ENCODE assay signal across 19 cellular contexts in the genomic region with DNA sequence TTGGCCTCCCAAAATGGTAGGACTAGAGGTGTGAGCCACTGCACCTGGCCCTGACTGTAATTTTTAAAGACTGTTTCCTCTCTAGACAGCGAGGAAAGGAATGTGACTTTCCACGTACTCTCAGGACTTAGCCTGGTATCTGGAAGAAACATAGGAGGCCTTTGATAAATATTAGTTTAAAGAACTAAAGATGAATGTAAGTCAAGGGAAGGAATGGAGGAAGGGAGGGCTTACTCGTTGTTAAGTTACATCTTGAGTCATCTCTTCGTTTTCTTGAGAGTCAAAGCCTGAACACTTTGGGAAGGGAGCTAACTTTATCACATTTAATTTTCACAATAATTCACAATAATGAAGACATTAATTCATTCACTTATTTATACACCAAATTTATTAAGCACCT. TPM values are rescaled to one million over a fixed set of nuclear protein-coding genes. Genes with fewer than 3 reads are reported as not detected.
A peak's percentile ranks its signal among the peaks of the same experiment; 100 is the strongest.
DNase-seq lines count a peak whose midpoint lies in the region; ATAC-seq, FAIRE-seq and TF ChIP-seq lines count a peak whose summit lies in the region.
"Had no signal": no experiment of that assay in that cellular context is flagged by ENCODE, and none has a peak within 500 bp of the region (broad histone marks: within the 10 kb centered on the region; RNA-seq: fewer than 3 reads in every experiment).

No MANE protein-coding gene starts in this region.

- H3K27ac Mint-ChIP-seq in MCF 10A (ENCODE audit: low read depth, unreplicated experiment) (peak overlapping the region; percentile 3), natural killer cell (no peak overlapping the region)
- H3K27ac Mint-ChIP-seq: CD14-positive monocyte; CD8-positive, alpha-beta T cell had no signal

- H3K27ac ChIP-seq in mammary epithelial cell (ENCODE audit: insufficient read depth, low read depth, low read length), result no peak overlapping the region
- H3K27ac ChIP-seq in mesenchymal stem cell (ENCODE audit: low read length, poor library complexity, severe bottlenecking), result no peak overlapping the region
- peak overlapping the region in 3 of 4 donors; percentile 31 to 43 (median 36) for H3K27ac ChIP-seq in transverse colon
- H3K27ac ChIP-seq: 22Rv1, GM23248, HL-60 had no signal

- no peak overlapping the region for H3K18ac ChIP-seq in mesenchymal stem cell (ENCODE audit: low read depth in 1 of 2, low read length in 2 of 2)

- H2AFZ ChIP-seq in mammary epithelial cell (ENCODE audit: low read depth, low read length) (no peak overlapping the region), mesenchymal stem cell (ENCODE audit: low read depth, low read length) (no peak overlapping the region)
- H2AFZ ChIP-seq: GM23248 had no signal

- TF ChIP-seq EP300 in transverse colon (IDR thresholded peaks at IDR 0.05; ENCODE audit: low read depth), result no peak

- H2BK15ac ChIP-seq in mesenchymal stem cell (ENCODE audit: low read depth, poor library complexity, severe bottlenecking), result no peak overlapping the region

- H3K9ac ChIP-seq in mammary epithelial cell (ENCODE audit: insufficient read depth, low read length) (no peak overlapping the region), mesenchymal stem cell (ENCODE audit: low read length) (no peak overlapping the region)
- H3K9ac ChIP-seq: GM23248 had no signal

- dilution Hi-C loops in mammary epithelial cell (cut with HindIII; ENCODE audit: low sequenced_read_pairs), result no loop called here

- POLR2A ChIA-PET in MCF 10A (lab: Yijun Ruan, JAX), result no interaction called here

- H3K36me3 ChIP-seq in mammary epithelial cell (ENCODE audit: insufficient read depth, low read length) (no peaks in the 10 kb centered on the region), mesenchymal stem cell (ENCODE audit: control insufficient read depth in 1 of 2, insufficient read depth in 2 of 2, low read depth in 1 of 2, low read length in 2 of 2) (no peaks in the 10 kb centered on the region), transverse colon (no peaks in the 10 kb centered on the region)

- no peaks in the 10 kb centered on the region for H3K9me3 Mint-ChIP-seq in MCF 10A (ENCODE audit: unreplicated experiment)
- no peaks in the 10 kb centered on the region for H3K9me3 Mint-ChIP-seq in natural killer cell
- H3K9me3 Mint-ChIP-seq: CD8-positive, alpha-beta T cell had no signal

- TF ChIP-seq CTCF in MCF 10A (IDR thresholded peaks at IDR 0.05; ENCODE audit: unreplicated experiment) (no peak), mammary epithelial cell (conservative IDR thresholded peaks at IDR 0.05 in 1 of 2, IDR thresholded peaks at IDR 0.05 in 1 of 2; ENCODE audit: extremely low read depth in 1 of 2, insufficient read depth in 1 of 2, low read depth in 1 of 2, low read length in 2 of 2) (no peak), transverse colon (IDR thresholded peaks at IDR 0.05) (no peak), natural killer cell (IDR thresholded peaks at IDR 0.05) (no peak)

- DNase-seq in MCF 10A (ENCODE audit: unreplicated experiment), result no peak
- DNase-seq in mammary epithelial cell, result no peak
- no peak for DNase-seq in mesenchymal stem cell
- no peak for DNase-seq in transverse colon
- DNase-seq in occipital lobe (lab: John Stamatoyannopoulos, UW), result no peak
- no peak for DNase-seq in natural killer cell
- DNase-seq: CD8-positive, alpha-beta T cell; DMS53; GF-D8; GM23248 had no signal

- in situ Hi-C loops in mammary epithelial cell (cut with MboI; ENCODE audit: low sequenced_read_pairs in 2 of 2), result loop anchor here in 1 of 2 donors (25.0 kb wide), 2 partner anchors 111 to 639 kb away; partner anchors contain the start of gene PDGFRA
- in situ Hi-C loops in transverse colon (cut with MboI; ENCODE audit: low pct_ligation_motif_present in 1 of 4, low pct_unique_long_range_greater_than_20kb in 1 of 4, low sequenced_read_pairs in 3 of 4), result no loop called here

- H3K27me3 ChIP-seq in mammary epithelial cell (ENCODE audit: insufficient read depth, low read length) (no peaks in the 10 kb centered on the region), mesenchymal stem cell (ENCODE audit: control insufficient read depth in 1 of 2, insufficient read depth in 1 of 2, low read length in 2 of 2) (no peaks in the 10 kb centered on the region), transverse colon (no peaks in the 10 kb centered on the region)

- no peak overlapping the region for H3K23ac ChIP-seq in mesenchymal stem cell (ENCODE audit: low read length in 2 of 2)

- no peak overlapping the region for H4K8ac ChIP-seq in mesenchymal stem cell (ENCODE audit: low read length)

- no peak overlapping the region for H3K4ac ChIP-seq in mesenchymal stem cell (ENCODE audit: low read depth in 1 of 2, low read length in 2 of 2)

- no TSS peak for BruUV-seq in MCF 10A (replicated peaks; lab: Mats Ljungman, UMichigan)
- BruUV-seq in mammary epithelial cell (replicated peaks; lab: Mats Ljungman, UMichigan), result no TSS peak

- no peak for ATAC-seq in natural killer cell
- ATAC-seq in GM18502 (IDR thresholded peaks at IDR 0.05; ENCODE audit: poor library complexity, unreplicated experiment), result no peak
- ATAC-seq: CD8-positive, alpha-beta T cell; HCT116 had no signal

- no peak overlapping the region for H2BK120ac ChIP-seq in mesenchymal stem cell (ENCODE audit: low read depth, low read length)

- H2BK12ac ChIP-seq in mesenchymal stem cell (ENCODE audit: low read length in 2 of 2), result peak overlapping the region; percentile 37 to 79

- FAIRE-seq in colon (lab: Jason Lieb, UNC), result peak; percentile 10
- FAIRE-seq: GM18507, H54 had no signal

- H3K79me1 ChIP-seq in mesenchymal stem cell (replicated peaks; ENCODE audit: low read length, poor library complexity, severe bottlenecking), result no peaks in the 10 kb centered on the region

- no peak for TF ChIP-seq POLR2A in transverse colon (IDR thresholded peaks at IDR 0.05)

- H2AK5ac ChIP-seq in mesenchymal stem cell (ENCODE audit: low read length, severe bottlenecking), result no peak overlapping the region

- H3K4me2 ChIP-seq in mammary epithelial cell (ENCODE audit: insufficient read depth, low read depth, low read length) (no peak overlapping the region), mesenchymal stem cell (ENCODE audit: low read length, poor library complexity, severe bottlenecking) (no peak overlapping the region)

- H3K36me3 Mint-ChIP-seq in MCF 10A (ENCODE audit: insufficient read depth, unreplicated experiment) (no peaks in the 10 kb centered on the region), natural killer cell (no peaks in the 10 kb centered on the region)
- H3K36me3 Mint-ChIP-seq: CD14-positive monocyte; CD8-positive, alpha-beta T cell had no signal

- H3K79me2 ChIP-seq in mammary epithelial cell (ENCODE audit: insufficient read depth, low read length), result no peaks in the 10 kb centered on the region

- intact Hi-C loops in MCF 10A (cut with micrococcal nuclease), result no loop called here
- intact Hi-C loops in mammary epithelial cell (cut with micrococcal nuclease), result no loop called here
- intact Hi-C loops in transverse colon (cut with DNase I; ENCODE audit: low total_unique reads), result no loop called here
- intact Hi-C loops in natural killer cell (cut with micrococcal nuclease), result no loop called here

- WGBS in mammary epithelial cell (ENCODE audit: low coverage, missing lambda C conversion rate), result 66% methylated on average over 4 of the region's 4 CpGs
- WGBS in mesenchymal stem cell, result 74% methylated on average over 2 of the region's 4 CpGs
- 41 to 48% methylated on average over 4 of the region's 4 CpGs for WGBS in transverse colon (ENCODE audit: low coverage in 1 of 2), 2 donors

- H3K4me1 ChIP-seq in mammary epithelial cell (ENCODE audit: insufficient read depth, low read length) (peaks cover 17% of the 10 kb centered on the region), mesenchymal stem cell (ENCODE audit: control insufficient read depth, insufficient read depth, low read depth, low read length) (no peaks in the 10 kb centered on the region), transverse colon (peaks cover 0 to 13% (median 9%) of the 10 kb centered on the region in 4 donors)

- CTCF ChIA-PET in MCF 10A (lab: Yijun Ruan, JAX) (no interaction called here), mammary epithelial cell (lab: Charles Lee; ENCODE audit: low non-redundant PET) (no interaction called here)

- H3K4me3 ChIP-seq in mammary epithelial cell (replicated peaks in 1 of 3; ENCODE audit: insufficient read depth in 1 of 3, low read depth in 2 of 3, low read length in 3 of 3) (no peak overlapping the region), mesenchymal stem cell (ENCODE audit: insufficient read depth in 1 of 2, low read depth in 1 of 2, low read length in 2 of 2) (no peak overlapping the region), transverse colon (no peak overlapping the region)
- H3K4me3 ChIP-seq: GM23248 had no signal

- no peaks in the 10 kb centered on the region for H3K27me3 Mint-ChIP-seq in MCF 10A (ENCODE audit: insufficient read depth, unreplicated experiment)
- peaks cover 4 to 7% of the 10 kb centered on the region in 2 donors for H3K27me3 Mint-ChIP-seq in natural killer cell (ENCODE audit: low read depth in 2 of 2)

- no peaks in the 10 kb centered on the region for H4K20me1 ChIP-seq in mammary epithelial cell (ENCODE audit: insufficient read depth, low read length)

- H3K14ac ChIP-seq in mesenchymal stem cell (ENCODE audit: low read length in 2 of 2), result no peak overlapping the region

- no peak overlapping the region for H4K91ac ChIP-seq in mesenchymal stem cell (ENCODE audit: low read length)

- H3K9me3 ChIP-seq in mammary epithelial cell (replicated peaks; ENCODE audit: insufficient read depth, low read length) (no peaks in the 10 kb centered on the region), mesenchymal stem cell (ENCODE audit: control insufficient read depth, low read length) (no peaks in the 10 kb centered on the region), transverse colon (no peaks in the 10 kb centered on the region)

- peaks cover 8% of the 10 kb centered on the region for H3K4me1 Mint-ChIP-seq in MCF 10A (ENCODE audit: insufficient read depth, unreplicated experiment)
- H3K4me1 Mint-ChIP-seq in natural killer cell, result no peaks in the 10 kb centered on the region

- no peak overlapping the region for H3K4me3 Mint-ChIP-seq in MCF 10A (ENCODE audit: unreplicated experiment)
- no peak overlapping the region for H3K4me3 Mint-ChIP-seq in natural killer cell
- H3K4me3 Mint-ChIP-seq: CD14-positive monocyte; CD8-positive, alpha-beta T cell had no signal

- H2BK5ac ChIP-seq in mesenchymal stem cell (ENCODE audit: low read depth, low read length, poor library complexity, severe bottlenecking), result no peak overlapping the region

RNA-seq across cellular contexts. Expression of gene LNX1, which starts 7.2 kb away (rescaled TPM):
- not detected in 2 replicates for total RNA-seq in MCF 10A (2022)
- total RNA-seq in mammary epithelial cell, result under 1 TPM in 1 of 2 donors, not detected in 1; 0.83 TPM
- 0.57 TPM for polyA plus RNA-seq in mammary epithelial cell
- polyA minus RNA-seq in mammary epithelial cell, result not detected
- polyA plus RNA-seq in mesenchymal stem cell (2013, experiment 1 of 2), result 11.7 TPM
- 11.7 TPM for polyA plus RNA-seq in mesenchymal stem cell (2013, experiment 2 of 2)
- total RNA-seq in transverse colon, result 10 to 100 TPM in 3 of 4 donors, 1 to 10 TPM in 1; 2.6 to 35.5 (median 18.1) TPM
- total RNA-seq in occipital lobe, result 52.9 TPM
- not detected for total RNA-seq in natural killer cell
- total RNA-seq: A673; CD8-positive, alpha-beta T cell had no signal

Comparison
In these comparisons a context has a peak if more than half of its experiments do, and no peak if none do; other contexts are left out.
1. H3K27ac ChIP-seq: peak in transverse colon (3 of 4); none in mammary epithelial cell (single experiment) and mesenchymal stem cell (single experiment).